ENCODE assay signal across 7 cellular contexts in genomic region chr6:82246370-82246769, GRCh38. TPM values are rescaled to one million over a fixed set of nuclear protein-coding genes. Genes with fewer than 3 reads are reported as not detected.
DNase-seq lines count a peak whose midpoint lies in the region; ATAC-seq and TF ChIP-seq lines count a peak whose summit lies in the region.

No MANE protein-coding gene starts in this region.

- DNase-seq in HFFc6 (no peak), SIG-M5 (lab: John Stamatoyannopoulos, UW) (no peak), NCI-H1694 treated with DMSO at 0.1 percent for 48 hours (lab: John Stamatoyannopoulos, UW) (no peak)
- peak; percentile 12 for DNase-seq in activated CD8-positive, alpha-beta T cell treated with anti-CD3 and anti-CD28 coated beads for 36 hours
- no peak for DNase-seq in stimulated activated naive CD8-positive, alpha-beta T cell treated with anti-CD3 and anti-CD28 coated beads, Interleukin-15, amount 100 ng/mL, for 72 hours
- DNase-seq in activated effector memory CD4-positive, alpha-beta T cell treated with anti-CD3 and anti-CD28 coated beads, Interleukin-2, amount 50 U/mL, for 16 hours = no peak

- no peak for TF ChIP-seq CTCF in HFFc6 (IDR thresholded peaks at IDR 0.05)
- TF ChIP-seq CTCF in activated CD8-positive, alpha-beta T cell treated with anti-CD3 and anti-CD28 coated beads for 36 hours (IDR thresholded peaks at IDR 0.05) = no peak

- peaks cover 3% of the 10 kb centered on the region; the same call in 1 of the 2 replicates for H3K27me3 Mint-ChIP-seq in HFFc6 (ENCODE audit: insufficient read depth)
- H3K27me3 Mint-ChIP-seq in activated CD8-positive, alpha-beta T cell treated with anti-CD3 and anti-CD28 coated beads for 36 hours = no peaks in the 10 kb centered on the region
- H3K27me3 Mint-ChIP-seq in stimulated activated naive CD8-positive, alpha-beta T cell treated with anti-CD3 and anti-CD28 coated beads, Interleukin-15, amount 100 ng/mL, for 72 hours = no peaks in the 10 kb centered on the region

- peak overlapping the region; percentile 80 for H3K4me3 ChIP-seq in iPS-11a (ENCODE audit: low read depth, low read length)

- H3K36me3 Mint-ChIP-seq in HFFc6 (ENCODE audit: low read depth) = peaks cover 26% of the 10 kb centered on the region
- peaks cover 18% of the 10 kb centered on the region for H3K36me3 Mint-ChIP-seq in activated CD8-positive, alpha-beta T cell treated with anti-CD3 and anti-CD28 coated beads for 36 hours (ENCODE audit: low read depth)

- H3K4me3 Mint-ChIP-seq in HFFc6 = peak overlapping the region; percentile 98
- peak overlapping the region; percentile 97 for H3K4me3 Mint-ChIP-seq in activated CD8-positive, alpha-beta T cell treated with anti-CD3 and anti-CD28 coated beads for 36 hours
- peak overlapping the region; percentile 95 to 97 for H3K4me3 Mint-ChIP-seq in stimulated activated naive CD8-positive, alpha-beta T cell treated with anti-CD3 and anti-CD28 coated beads, Interleukin-15, amount 100 ng/mL, for 72 hours

- POLR2A ChIA-PET in activated CD8-positive, alpha-beta T cell treated with anti-CD3 and anti-CD28 coated beads for 36 hours (lab: Charles Lee) = interaction anchor here (0.6 to 1.0 kb wide), 2 partner anchors 28 to 845 kb away, joined by 3 read pairs; no protein-coding TSS in a partner anchor

- H3K27ac Mint-ChIP-seq in HFFc6 = peak overlapping the region; percentile 99
- H3K27ac Mint-ChIP-seq in activated CD8-positive, alpha-beta T cell treated with anti-CD3 and anti-CD28 coated beads for 36 hours = peak overlapping the region; percentile 92
- peak overlapping the region in 1 of 2 donors; percentile 99 for H3K27ac Mint-ChIP-seq in stimulated activated naive CD8-positive, alpha-beta T cell treated with anti-CD3 and anti-CD28 coated beads, Interleukin-15, amount 100 ng/mL, for 72 hours

- H3K9me3 Mint-ChIP-seq in HFFc6 = no peaks in the 10 kb centered on the region
- no peaks in the 10 kb centered on the region for H3K9me3 Mint-ChIP-seq in activated CD8-positive, alpha-beta T cell treated with anti-CD3 and anti-CD28 coated beads for 36 hours
- no peaks in the 10 kb centered on the region for H3K9me3 Mint-ChIP-seq in stimulated activated naive CD8-positive, alpha-beta T cell treated with anti-CD3 and anti-CD28 coated beads, Interleukin-15, amount 100 ng/mL, for 72 hours

- CTCF ChIA-PET in activated CD8-positive, alpha-beta T cell treated with anti-CD3 and anti-CD28 coated beads for 36 hours (lab: Charles Lee) = interaction anchor here (1.9 kb wide), 1 partner anchor 10 kb away, joined by 4 read pairs; no protein-coding TSS in a partner anchor

- no peak for ATAC-seq in activated CD8-positive, alpha-beta T cell treated with anti-CD3 and anti-CD28 coated beads for 36 hours
- ATAC-seq in stimulated activated naive CD8-positive, alpha-beta T cell treated with anti-CD3 and anti-CD28 coated beads, Interleukin-15, amount 100 ng/mL, for 72 hours = no peak

- intact Hi-C loops in activated CD8-positive, alpha-beta T cell treated with anti-CD3 and anti-CD28 coated beads for 36 hours (cut with micrococcal nuclease) = no loop called here

- peaks cover 68% of the 10 kb centered on the region for H3K4me1 Mint-ChIP-seq in HFFc6 (ENCODE audit: low read depth)
- peaks cover 41% of the 10 kb centered on the region for H3K4me1 Mint-ChIP-seq in activated CD8-positive, alpha-beta T cell treated with anti-CD3 and anti-CD28 coated beads for 36 hours (ENCODE audit: low read depth)
- peaks cover 43% of the 10 kb centered on the region for H3K4me1 Mint-ChIP-seq in stimulated activated naive CD8-positive, alpha-beta T cell treated with anti-CD3 and anti-CD28 coated beads, Interleukin-15, amount 100 ng/mL, for 72 hours

RNA-seq across cellular contexts. Expression of gene IBTK, which starts 1.2 kb away (rescaled TPM):
- 10 to 100 TPM; 28.4 to 34.3 (median 32.1) TPM for total RNA-seq in HFFc6 (2021; fragmentation: NEBNext Ultra II Directional; extraction: Animal tissue kit (Norgen Biotek cat#: 25700))
- 10 to 100 TPM; 26.8 to 27.7 TPM for total RNA-seq in activated CD8-positive, alpha-beta T cell treated with anti-CD3 and anti-CD28 coated beads for 36 hours
